ENCODE assay signal across 34 cellular contexts in the genomic region with DNA sequence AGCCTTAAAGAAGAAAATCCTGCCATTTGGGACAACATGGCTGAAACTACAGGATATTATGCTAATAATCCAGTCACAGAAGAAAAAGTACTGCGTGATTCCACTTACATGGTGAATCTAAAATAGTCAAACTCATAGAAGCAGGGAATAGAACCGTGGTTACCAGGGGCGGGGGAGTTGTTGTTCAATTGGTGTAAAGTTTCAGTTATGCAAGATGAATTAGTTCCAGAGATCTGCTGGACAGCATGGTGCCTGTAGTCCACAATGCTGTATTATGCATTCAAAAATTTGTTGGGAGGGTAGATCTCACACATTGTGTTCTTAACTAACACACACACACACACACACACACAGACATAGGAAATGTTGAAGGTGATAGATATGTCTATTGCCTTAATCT.
"Had no signal": no experiment of that assay in that cellular context is flagged by ENCODE, and none has a peak within 500 bp of the region (broad histone marks: within the 10 kb centered on the region; RNA-seq: fewer than 3 reads in every experiment).

No MANE protein-coding gene starts in this region.

- H3K27ac ChIP-seq: KMS-11 had no signal

- H3K36me3 ChIP-seq: MG63 had no signal

- H3K4me3 ChIP-seq: MG63 had no signal

- H3K9me3 ChIP-seq: MG63 had no signal

- H3K27me3 ChIP-seq: MG63 had no signal

- DNase-seq: Karpas-422, Kasumi-1, MG63, MM.1S, MV-4-11, NCI-H1048, NCI-H1092, NCI-H1092 treated with DMSO at 0.1 percent for 48 hours, NCI-H1105, NCI-H1105 treated with DMSO at 0.1 percent for 48 hours, NCI-H1417, NCI-H1417 treated with DMSO at 0.1 percent for 48 hours, NCI-H1436, NCI-H146, NCI-H1694, NCI-H1694 treated with DMSO at 0.1 percent for 48 hours, NCI-H187, NCI-H187 treated with DMSO at 0.1 percent for 48 hours, NCI-H1930, NCI-H2029, NCI-H2029 treated with DMSO at 0.1 percent for 48 hours, NCI-H2081, NCI-H2081 treated with DMSO at 0.1 percent for 48 hours, NCI-H2107, NCI-H2171, NCI-H2171 treated with DMSO at 0.1 percent for 48 hours, NCI-H2227 treated with DMSO at 0.1 percent for 48 hours, NCI-H226, NCI-H345, NCI-H446, NCI-H446 treated with DMSO at 0.1 percent for 48 hours, NCI-H510A, NCI-H510A treated with DMSO at 0.1 percent for 48 hours had no signal
